Comparison of ENCODE assay signal across 10 cellular contexts in genomic region chr2:97992836-97993825, GRCh38. TPM values are rescaled to one million over a fixed set of nuclear protein-coding genes. Genes with fewer than 3 reads are reported as not detected.
DNase-seq lines count a peak whose midpoint lies in the region; ATAC-seq and TF ChIP-seq lines count a peak whose summit lies in the region.
"Had no signal": no experiment of that assay in that cellular context is flagged by ENCODE, and none has a peak within 500 bp of the region (broad histone marks: within the 10 kb centered on the region; RNA-seq: fewer than 3 reads in every experiment).

No MANE protein-coding gene starts in this region.

- H3K4me2 ChIP-seq in BLaER1: peak overlapping the region; percentile 78
- H3K4me2 ChIP-seq in mesendoderm (ENCODE audit: low read length): no peak overlapping the region

- H3K4me1 ChIP-seq in BLaER1 (peaks cover 33% of the 10 kb centered on the region), adipocyte (ENCODE audit: control insufficient read depth, insufficient read depth, low read length) (peaks cover 42% of the 10 kb centered on the region), mesendoderm (ENCODE audit: control insufficient read depth, low read depth, low read length) (peaks cover 5% of the 10 kb centered on the region)

- peak overlapping the region; percentile 4; the same call in 1 of the 2 replicates for H3K27ac Mint-ChIP-seq in HFFc6

- no peak overlapping the region for H3K4ac ChIP-seq in mesendoderm (ENCODE audit: low read depth, low read length)

- peaks cover 6% of the 10 kb centered on the region; the same call in 1 of the 2 replicates for H3K36me3 ChIP-seq in BLaER1
- H3K36me3 ChIP-seq in adipocyte (ENCODE audit: control insufficient read depth, insufficient read depth, low read length, severe bottlenecking): no peaks in the 10 kb centered on the region
- no peaks in the 10 kb centered on the region for H3K36me3 ChIP-seq in mesendoderm (ENCODE audit: control insufficient read depth, insufficient read depth, low read length)
- H3K36me3 ChIP-seq: neutrophil had no signal

- intact Hi-C loops in left colon (cut with DNase I, micrococcal nuclease): loop anchor here in 1 of 2 donors (10.0 kb wide), 1 partner anchor 188 kb away; no protein-coding TSS in a partner anchor

- no peak overlapping the region for H2AK5ac ChIP-seq in mesendoderm (ENCODE audit: low read length)

- H4K5ac ChIP-seq in mesendoderm (ENCODE audit: low read length): no peak overlapping the region

- no peak for TF ChIP-seq CTCF in HFFc6 (IDR thresholded peaks at IDR 0.05)

- H3K79me1 ChIP-seq in mesendoderm (ENCODE audit: low read length): peaks cover 8% of the 10 kb centered on the region

- H3K9me3 ChIP-seq in BLaER1 (peaks cover 12% of the 10 kb centered on the region), adipocyte (ENCODE audit: control insufficient read depth, low read length) (peaks cover 7% of the 10 kb centered on the region)
- H3K9me3 ChIP-seq: neutrophil had no signal

- H3K27me3 ChIP-seq in BLaER1: no peaks in the 10 kb centered on the region
- H3K27me3 ChIP-seq in adipocyte (replicated peaks; ENCODE audit: control insufficient read depth, insufficient read depth, low read length): no peaks in the 10 kb centered on the region
- H3K27me3 ChIP-seq in mesendoderm (ENCODE audit: insufficient read depth, low read length, poor library complexity): no peaks in the 10 kb centered on the region
- H3K27me3 ChIP-seq: neutrophil had no signal

- H3K27me3 Mint-ChIP-seq in HFFc6 (ENCODE audit: insufficient read depth): peaks cover 2% of the 10 kb centered on the region; the same call in 1 of the 2 replicates
- H3K27me3 Mint-ChIP-seq: central memory CD8-positive, alpha-beta T cell had no signal

- no peak for ATAC-seq in left colon

- H3K4me3 Mint-ChIP-seq in HFFc6: peak overlapping the region; percentile 94

- H3K18ac ChIP-seq in mesendoderm (ENCODE audit: low read length): no peak overlapping the region

- H3K36me3 Mint-ChIP-seq in HFFc6 (ENCODE audit: low read depth): peaks cover 15% of the 10 kb centered on the region

- H3K9ac ChIP-seq in BLaER1: peak overlapping the region; percentile 96; the same call in 1 of the 2 replicates
- peak overlapping the region; percentile 95 for H3K9ac ChIP-seq in adipocyte (ENCODE audit: low read length)
- peak overlapping the region; percentile 16 for H3K9ac ChIP-seq in mesendoderm (ENCODE audit: low read length)

- H3K56ac ChIP-seq in mesendoderm (ENCODE audit: low read length): no peak overlapping the region

- no peak for DNase-seq in HFFc6
- DNase-seq in adipocyte (ENCODE audit: low read depth): peak; percentile 6
- DNase-seq in mesendoderm: no peak
- DNase-seq in AG20443 (ENCODE audit: low spot score): no peak
- no peak for DNase-seq in left colon
- no peak for DNase-seq in stimulated activated CD4-positive, alpha-beta T cell treated with anti-CD3 and anti-CD28 coated beads, Interleukin-12 subunit alpha, Interleukin-12 subunit beta, amount 100 ng/mL, for 4 hours
- no peak for DNase-seq in NCI-H187 treated with DMSO at 0.1 percent for 48 hours (lab: John Stamatoyannopoulos, UW)

- H3K79me2 ChIP-seq in mesendoderm (ENCODE audit: control insufficient read depth, insufficient read depth, low read length): peaks cover 48% of the 10 kb centered on the region

- no peak overlapping the region for H3K23ac ChIP-seq in mesendoderm (ENCODE audit: low read length)

- H2BK120ac ChIP-seq in mesendoderm (ENCODE audit: low read depth, low read length): no peak overlapping the region

- no peak overlapping the region for H4K8ac ChIP-seq in mesendoderm (ENCODE audit: low read depth, low read length)

- H3K9me3 Mint-ChIP-seq in HFFc6: peaks cover 12% of the 10 kb centered on the region

- no CpG with 5 or more reads among the region's 3 CpGs for WGBS in mesendoderm (ENCODE audit: extremely low coverage, insufficient coverage, low lambda C conversion rate)

- peaks cover 54% of the 10 kb centered on the region for H4K20me1 ChIP-seq in BLaER1

- H3K4me3 ChIP-seq in BLaER1: no peak overlapping the region; the same call in 1 of the 2 replicates
- peak overlapping the region; percentile 96 for H3K4me3 ChIP-seq in adipocyte (ENCODE audit: low read length)
- no peak overlapping the region for H3K4me3 ChIP-seq in mesendoderm (ENCODE audit: low read length)

- no peak overlapping the region for H3K27ac ChIP-seq in BLaER1
- H3K27ac ChIP-seq in mesendoderm (ENCODE audit: low read depth, low read length): no peak overlapping the region

- no peak overlapping the region for H2BK5ac ChIP-seq in mesendoderm (ENCODE audit: low read length)

- H2BK15ac ChIP-seq in mesendoderm (replicated peaks; ENCODE audit: low read depth): no peak overlapping the region

- peaks cover 48% of the 10 kb centered on the region for H3K4me1 Mint-ChIP-seq in HFFc6 (ENCODE audit: low read depth)

RNA-seq across cellular contexts. Expression of gene TMEM131, which starts 2.6 kb away (rescaled TPM):
- 10 to 100 TPM; 39.2 to 49.5 (median 45.1) TPM for total RNA-seq in HFFc6 (2021; fragmentation: NEBNext Ultra II Directional; extraction: Animal tissue kit (Norgen Biotek cat#: 25700))
- polyA plus RNA-seq in mesendoderm (2013, experiment 1 of 2): 24.4 TPM
- polyA plus RNA-seq in mesendoderm (2013, experiment 2 of 2): 22.9 TPM
- total RNA-seq in left colon: 10 to 100 TPM; 80.6 to 89.5 TPM

Comparison
In these comparisons a context has a peak if more than half of its experiments do, and no peak if none do; other contexts are left out.
1. H3K9ac ChIP-seq: peak in every context shown above with its lines; median percentile 96 in BLaER1; 95 in adipocyte; 16 in mesendoderm.